Comparison of ENCODE assay signal across 8 cellular contexts in genomic region chr17:42537156-42537805, GRCh38. TPM values are rescaled to one million over a fixed set of nuclear protein-coding genes. Genes with fewer than 3 reads are reported as not detected.
DNase-seq lines count a peak whose midpoint lies in the region; ATAC-seq, FAIRE-seq and TF ChIP-seq lines count a peak whose summit lies in the region.

No MANE protein-coding gene starts in this region.

- no peak for TF ChIP-seq CTCF in adrenal gland (IDR thresholded peaks at IDR 0.05)

- H3K9me3 Mint-ChIP-seq in stimulated activated naive CD8-positive, alpha-beta T cell treated with anti-CD3 and anti-CD28 coated beads, Interleukin-15, amount 100 ng/mL, for 72 hours: no peaks in the 10 kb centered on the region

- FAIRE-seq in HTR-8/SVneo (lab: Jason Lieb, UNC): peak; percentile 13

- no peaks in the 10 kb centered on the region for H3K27me3 ChIP-seq in adrenal gland

- peaks cover 0 to 33% of the 10 kb centered on the region in 2 donors for H3K36me3 ChIP-seq in adrenal gland (replicated peaks in 1 of 2)

- H3K4me3 ChIP-seq in adrenal gland (peak overlapping the region; percentile 12 to 95 (median 47)), iPS-18c (ENCODE audit: insufficient read depth, low read depth, low read length) (peak overlapping the region; percentile 62)

- intact Hi-C loops in adrenal gland (cut with DNase I): no loop called here

- TF ChIP-seq POLR2A in adrenal gland (IDR thresholded peaks at IDR 0.05): no peak

- H3K27me3 Mint-ChIP-seq in stimulated activated naive CD8-positive, alpha-beta T cell treated with anti-CD3 and anti-CD28 coated beads, Interleukin-15, amount 100 ng/mL, for 72 hours: peaks cover 9% of the 10 kb centered on the region

- no peak for DNase-seq in HTR-8/SVneo (ENCODE audit: insufficient read length, low spot score)
- peak in 1 of 7 donors; percentile 42 for DNase-seq in adrenal gland
- DNase-seq in stimulated activated naive CD8-positive, alpha-beta T cell treated with anti-CD3 and anti-CD28 coated beads, Interleukin-15, amount 100 ng/mL, for 72 hours: no peak
- no peak for DNase-seq in DMS153 (lab: John Stamatoyannopoulos, UW)
- no peak for DNase-seq in activated effector memory CD4-positive, alpha-beta T cell treated with Interleukin-2 at 50 U/mL for 16 hours
- DNase-seq in NCI-H187 (lab: John Stamatoyannopoulos, UW): no peak

- 86 to 96% (median 87%) methylated on average over 6 to 30 of the region's 31 CpGs for WGBS in adrenal gland, 4 donors

- peak overlapping the region in 4 of 5 donors; percentile 26 to 100 (median 83) for H3K27ac ChIP-seq in adrenal gland

- H3K4me1 Mint-ChIP-seq in stimulated activated naive CD8-positive, alpha-beta T cell treated with anti-CD3 and anti-CD28 coated beads, Interleukin-15, amount 100 ng/mL, for 72 hours: peaks cover 59% of the 10 kb centered on the region

- peak overlapping the region; percentile 90 to 92 for H3K4me3 Mint-ChIP-seq in stimulated activated naive CD8-positive, alpha-beta T cell treated with anti-CD3 and anti-CD28 coated beads, Interleukin-15, amount 100 ng/mL, for 72 hours

- H3K9me3 ChIP-seq in adrenal gland (replicated peaks in 1 of 3): no peaks in the 10 kb centered on the region
- no peaks in the 10 kb centered on the region for H3K9me3 ChIP-seq in iPS-18c (ENCODE audit: control insufficient read depth, insufficient read depth, low read length)

- no peak for ATAC-seq in stimulated activated naive CD8-positive, alpha-beta T cell treated with anti-CD3 and anti-CD28 coated beads, Interleukin-15, amount 100 ng/mL, for 72 hours
- no peak for ATAC-seq in GM18858 (IDR thresholded peaks at IDR 0.05; ENCODE audit: unreplicated experiment)

- H3K4me1 ChIP-seq in adrenal gland (replicated peaks in 1 of 2): peaks cover 12 to 22% of the 10 kb centered on the region in 2 donors

- H3K27ac Mint-ChIP-seq in stimulated activated naive CD8-positive, alpha-beta T cell treated with anti-CD3 and anti-CD28 coated beads, Interleukin-15, amount 100 ng/mL, for 72 hours: no peak overlapping the region

RNA-seq across cellular contexts. Expression of gene NAGLU, which starts 1.2 kb away (rescaled TPM):
- total RNA-seq in adrenal gland: 100 to 1,000 TPM in 1 of 8 donors, 10 to 100 TPM in 7; 44.9 to 115 (median 66.1) TPM
- polyA plus RNA-seq in adrenal gland: 10 to 100 TPM; 12.4 to 47.4 (median 39.5) TPM

RNA-seq across cellular contexts. Expression of gene HSD17B1, which starts 15.4 kb away (rescaled TPM):
- 1 to 10 TPM in 7 of 8 donors, under 1 TPM in 1; 0.60 to 3.0 (median 2.1) TPM for total RNA-seq in adrenal gland
- 1 to 10 TPM in 2 of 3 donors, under 1 TPM in 1; 0.22 to 7.6 (median 3.6) TPM for polyA plus RNA-seq in adrenal gland

RNA-seq across cellular contexts. Expression of gene COASY, which starts 24.7 kb away (rescaled TPM):
- 100 to 1,000 TPM in 4 of 8 donors, 10 to 100 TPM in 4; 55.9 to 148 (median 91.8) TPM for total RNA-seq in adrenal gland
- 100 to 1,000 TPM in 2 of 3 donors, 10 to 100 TPM in 1; 65.5 to 192 (median 130) TPM for polyA plus RNA-seq in adrenal gland

RNA-seq across cellular contexts. Expression of gene MLX, which starts 29.6 kb away (rescaled TPM):
- total RNA-seq in adrenal gland: 10 to 100 TPM; 34.2 to 58.8 (median 47.1) TPM
- 10 to 100 TPM; 46.0 to 95.0 (median 52.6) TPM for polyA plus RNA-seq in adrenal gland

RNA-seq across cellular contexts. Expression of gene PSMC3IP, which starts 40.2 kb away (rescaled TPM):
- total RNA-seq in adrenal gland: 1 to 10 TPM in 7 of 8 donors, not detected in 1; 1.2 to 2.3 (median 1.8) TPM
- polyA plus RNA-seq in adrenal gland: 1 to 10 TPM; 3.1 to 3.9 (median 3.5) TPM
